Comparison of ENCODE assay signal across 14 cellular contexts in genomic region chr18:77007251-77007650, GRCh38.
DNase-seq lines count a peak whose midpoint lies in the region; ATAC-seq, FAIRE-seq and TF ChIP-seq lines count a peak whose summit lies in the region.
"Had no signal": no experiment of that assay in that cellular context is flagged by ENCODE, and none has a peak within 500 bp of the region (broad histone marks: within the 10 kb centered on the region; RNA-seq: fewer than 3 reads in every experiment).

No MANE protein-coding gene starts in this region.

- H3K27ac ChIP-seq in CD4-positive, CD25-positive, alpha-beta regulatory T cell (ENCODE audit: insufficient read depth, low read length, poor library complexity, severe bottlenecking), result no peak overlapping the region
- H3K27ac ChIP-seq in H1 (ENCODE audit: low read depth, low read length) (no peak overlapping the region), skeletal muscle tissue (ENCODE audit: low read depth, low read length) (peak overlapping the region; percentile 38)
- H3K27ac ChIP-seq: colonic mucosa had no signal

- no peak overlapping the region for H3K4me3 ChIP-seq in CD4-positive, CD25-positive, alpha-beta regulatory T cell (ENCODE audit: low read depth, low read length)
- H3K4me3 ChIP-seq in H7 (ENCODE audit: insufficient read depth, low read depth, low read length), result no peak overlapping the region
- H3K4me3 ChIP-seq in H1 (ENCODE audit: extremely low read depth in 1 of 4, insufficient read depth in 2 of 4, low read depth in 3 of 4, low read length in 4 of 4), result no peak overlapping the region
- H3K4me3 ChIP-seq in skeletal muscle tissue (ENCODE audit: low read length in 3 of 3), result no peak overlapping the region
- H3K4me3 ChIP-seq: colonic mucosa, stomach had no signal

- ATAC-seq in CD4-positive, CD25-positive, alpha-beta regulatory T cell (ENCODE audit: low read depth in 2 of 2), result no peak

- no peak for TF ChIP-seq CTCF in H1 (IDR thresholded peaks at IDR 0.05; ENCODE audit: control extremely low read depth in 1 of 3, insufficient read depth in 1 of 3, low read depth in 1 of 3, low read length in 3 of 3)

- H2BK120ac ChIP-seq in H1 (replicated peaks; ENCODE audit: low read depth, low read length), result no peak overlapping the region

- no peaks in the 10 kb centered on the region for H3K79me2 ChIP-seq in H1 (ENCODE audit: control insufficient read depth in 1 of 2, insufficient read depth in 2 of 2, low read length in 2 of 2)

- peaks cover 6 to 45% (median 13%) of the 10 kb centered on the region in 4 donors for H3K4me1 Mint-ChIP-seq in CD4-positive, CD25-positive, alpha-beta regulatory T cell

- no peak overlapping the region for H2BK15ac ChIP-seq in H1 (ENCODE audit: low read length)

- no peak overlapping the region for H3K9ac ChIP-seq in H1 (replicated peaks in 1 of 4; ENCODE audit: extremely low read depth in 1 of 4, low read depth in 3 of 4, low read length in 3 of 4)
- no peak overlapping the region for H3K9ac ChIP-seq in skeletal muscle tissue (ENCODE audit: low read depth in 1 of 3, low read length in 3 of 3)

- peaks cover 28% of the 10 kb centered on the region for H3K36me3 Mint-ChIP-seq in CD4-positive, CD25-positive, alpha-beta regulatory T cell

- TF ChIP-seq RAD21 in H1 (IDR thresholded peaks at IDR 0.05 in 1 of 2, conservative IDR thresholded peaks at IDR 0.05 in 1 of 2; ENCODE audit: low read depth in 2 of 2, low read length in 2 of 2), result no peak

- H2BK12ac ChIP-seq in H1 (ENCODE audit: low read depth, low read length), result no peak overlapping the region

- H3K27me3 Mint-ChIP-seq in CD4-positive, CD25-positive, alpha-beta regulatory T cell, result no peaks in the 10 kb centered on the region

- TF ChIP-seq POLR2A in H1 (IDR thresholded peaks at IDR 0.05; ENCODE audit: control extremely low read depth in 1 of 2, low read depth in 2 of 2, low read length in 2 of 2), result no peak

- no peak overlapping the region for H3K14ac ChIP-seq in H1 (ENCODE audit: insufficient read length)

- no peak for TF ChIP-seq EP300 in H1 (IDR thresholded peaks at IDR 0.05; ENCODE audit: borderline replicate concordance in 1 of 2, low read depth in 2 of 2, low read length in 2 of 2)

- WGBS in H1 (ENCODE audit: extremely low coverage in 1 of 2, insufficient coverage in 1 of 2, insufficient read length in 1 of 2, insufficient replicate concordance in 2 of 2, low coverage in 1 of 2, low lambda C conversion rate in 2 of 2, missing lambda C conversion rate in 1 of 2), 2 experiments, result 72 to 100% methylated on average over 1 to 12 of the region's 12 CpGs

- H2BK20ac ChIP-seq in H1 (ENCODE audit: low read length), result no peak overlapping the region

- H3K27ac Mint-ChIP-seq in CD4-positive, CD25-positive, alpha-beta regulatory T cell, result peak overlapping the region in 2 of 3 donors; percentile 26 to 32

- peaks cover 11% of the 10 kb centered on the region for H3K4me1 ChIP-seq in CD4-positive, CD25-positive, alpha-beta regulatory T cell (ENCODE audit: control insufficient read depth, insufficient read depth, low read length, poor library complexity, severe bottlenecking)
- H3K4me1 ChIP-seq in H1 (replicated peaks in 1 of 4; ENCODE audit: control insufficient read depth in 3 of 4, insufficient read depth in 4 of 4, low read length in 3 of 4) (peaks cover 1 to 15% (median 8%) of the 10 kb centered on the region in 4 experiments; a peak in 5 of 7 replicates), skeletal muscle tissue (ENCODE audit: control insufficient read depth in 3 of 3, insufficient read depth in 3 of 3, low read length in 3 of 3) (peaks cover 6 to 35% (median 7%) of the 10 kb centered on the region in 3 donors)
- H3K4me1 ChIP-seq: colonic mucosa had no signal

- no peaks in the 10 kb centered on the region for H4K20me1 ChIP-seq in H1 (replicated peaks in 1 of 2; ENCODE audit: control insufficient read depth in 1 of 2, insufficient read depth in 2 of 2, low read length in 2 of 2)

- no peak overlapping the region for H2BK5ac ChIP-seq in H1 (ENCODE audit: low read depth, low read length)

- H2AK5ac ChIP-seq in H1 (ENCODE audit: low read depth, low read length), result 0 out of 2 replicates have a peak overlapping the region, but pooled peaks have one; percentile 26

- H3K18ac ChIP-seq in H1 (ENCODE audit: extremely low read depth, low read length), result peak overlapping the region; percentile 19

- no peak overlapping the region for H3K4ac ChIP-seq in H1 (replicated peaks; ENCODE audit: insufficient read length, low read depth, low read length)

- H3K23me2 ChIP-seq in H1 (ENCODE audit: low read depth, low read length), result no peaks in the 10 kb centered on the region

- H3K9me3 ChIP-seq in CD4-positive, CD25-positive, alpha-beta regulatory T cell (ENCODE audit: control insufficient read depth in 2 of 2, low read length in 2 of 2), result no peaks in the 10 kb centered on the region
- H3K9me3 ChIP-seq in H1 (ENCODE audit: insufficient read depth in 2 of 2, low read depth in 1 of 2, low read length in 1 of 2) (no peaks in the 10 kb centered on the region), skeletal muscle tissue (ENCODE audit: control insufficient read depth in 3 of 3, low read length in 3 of 3) (no peaks in the 10 kb centered on the region)
- H3K9me3 ChIP-seq: colonic mucosa, stomach had no signal

- H3K56ac ChIP-seq in H1 (replicated peaks; ENCODE audit: insufficient read length, low read depth, low read length), result no peak overlapping the region

- peak overlapping the region in 1 of 2 experiments; percentile 15; a peak in 1 of 4 replicates for H3K4me2 ChIP-seq in H1 (ENCODE audit: insufficient read depth in 1 of 2, low read depth in 2 of 2, low read length in 2 of 2)

- H4K91ac ChIP-seq in H1 (replicated peaks; ENCODE audit: insufficient read length, low read length), result no peak overlapping the region

- no peak overlapping the region for H3K23ac ChIP-seq in H1 (ENCODE audit: insufficient read length)

- CTCF ChIA-PET in H1 (lab: Charles Lee; ENCODE audit: partially characterized antibody), result interaction anchor here (0.8 to 2.6 kb wide), 11 partner anchors 8 to 205 kb away, joined by 3 to 10 read pairs (median 3); no protein-coding TSS in a partner anchor

- no peak overlapping the region for H4K5ac ChIP-seq in H1 (ENCODE audit: insufficient read length, low read depth, low read length)

- H3K79me1 ChIP-seq in H1 (ENCODE audit: low read depth, low read length), result no peaks in the 10 kb centered on the region

- POLR2A ChIA-PET in H1 (lab: Charles Lee; ENCODE audit: partially characterized antibody), result no interaction called here

- no peak for DNase-seq in CD4-positive, CD25-positive, alpha-beta regulatory T cell
- peak; percentile 57 for DNase-seq in H7
- no peak for DNase-seq in H1 (ENCODE audit: low read depth in 1 of 2, low spot score in 2 of 2)
- no peak for DNase-seq in NCI-H1930 (lab: John Stamatoyannopoulos, UW)
- DNase-seq in NCI-H2081 (lab: John Stamatoyannopoulos, UW), result no peak
- no peak for DNase-seq in SW480 (ENCODE audit: low spot score)
- DNase-seq: activated naive CD4-positive, alpha-beta T cell; colonic mucosa; DMS 273 treated with DMSO at 0.1 percent for 48 hours; foreskin melanocyte; NCI-H1092; SHP77 treated with DMSO at 0.1 percent for 48 hours; stomach had no signal

- H3K27me3 ChIP-seq in CD4-positive, CD25-positive, alpha-beta regulatory T cell (ENCODE audit: control insufficient read depth, insufficient read depth, low read length), result no peaks in the 10 kb centered on the region
- no peaks in the 10 kb centered on the region for H3K27me3 ChIP-seq in H7 (ENCODE audit: control insufficient read depth, insufficient read depth, low read length)
- H3K27me3 ChIP-seq in H1 (replicated peaks in 1 of 4; ENCODE audit: control insufficient read depth in 3 of 4, extremely low read depth in 1 of 4, insufficient read depth in 3 of 4, low read length in 3 of 4), result no peaks in the 10 kb centered on the region; a peak in 1 of 7 replicates
- no peaks in the 10 kb centered on the region for H3K27me3 ChIP-seq in skeletal muscle tissue (ENCODE audit: control insufficient read depth in 3 of 3, insufficient read depth in 3 of 3, low read length in 3 of 3)
- H3K27me3 ChIP-seq: colonic mucosa, stomach had no signal

- H3K36me3 ChIP-seq in CD4-positive, CD25-positive, alpha-beta regulatory T cell (ENCODE audit: control insufficient read depth, insufficient read depth, low read length), result peaks cover 29% of the 10 kb centered on the region
- no peaks in the 10 kb centered on the region for H3K36me3 ChIP-seq in H7 (replicated peaks; ENCODE audit: control insufficient read depth, insufficient read depth, low read length)
- H3K36me3 ChIP-seq in H1 (ENCODE audit: control insufficient read depth in 2 of 4, insufficient read depth in 4 of 4, low read length in 3 of 4), result no peaks in the 10 kb centered on the region
- H3K36me3 ChIP-seq in skeletal muscle tissue (ENCODE audit: control insufficient read depth in 3 of 3, insufficient read depth in 3 of 3, low read length in 3 of 3), result peaks cover 0 to 12% (median 4%) of the 10 kb centered on the region in 3 donors
- H3K36me3 ChIP-seq: colonic mucosa had no signal

- no peak overlapping the region for H2AFZ ChIP-seq in H1 (ENCODE audit: low read length)

- no peak overlapping the region for H4K8ac ChIP-seq in H1 (ENCODE audit: extremely low read depth, insufficient read depth, low read length)

- no peak overlapping the region for H3K4me3 Mint-ChIP-seq in CD4-positive, CD25-positive, alpha-beta regulatory T cell

- FAIRE-seq in H1 (lab: Jason Lieb, UNC), result no peak

- H3K9me3 Mint-ChIP-seq in CD4-positive, CD25-positive, alpha-beta regulatory T cell, result peaks cover 0 to 1% (median 0%) of the 10 kb centered on the region in 7 donors

TF ChIP-seq in H1, 55 proteins besides CTCF, POLR2A, EP300 and RAD21:
- TF ChIP-seq JUN (IDR thresholded peaks at IDR 0.05; ENCODE audit: low read depth, low read length), result no peak
- TF ChIP-seq SUZ12 (IDR thresholded peaks at IDR 0.05; ENCODE audit: low read length), result no peak
- no peak for TF ChIP-seq SIN3A (conservative IDR thresholded peaks at IDR 0.05 in 1 of 2, IDR thresholded peaks at IDR 0.05 in 1 of 2; ENCODE audit: low read depth in 1 of 2, low read length in 2 of 2)
- TF ChIP-seq TBP (IDR thresholded peaks at IDR 0.05; ENCODE audit: low read depth, low read length), result no peak
- no peak for TF ChIP-seq CBX5 (IDR thresholded peaks at IDR 0.05; ENCODE audit: low read depth, low read length)
- TF ChIP-seq SP2 (IDR thresholded peaks at IDR 0.05; ENCODE audit: low read length), result no peak
- TF ChIP-seq, protein P1, sequence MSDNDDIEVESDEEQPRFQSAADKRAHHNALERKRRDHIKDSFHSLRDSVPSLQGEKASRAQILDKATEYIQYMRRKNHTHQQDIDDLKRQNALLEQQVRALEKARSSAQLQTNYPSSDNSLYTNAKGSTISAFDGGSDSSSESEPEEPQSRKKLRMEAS (IDR thresholded peaks at IDR 0.05), result no peak
- TF ChIP-seq PHF8 (conservative IDR thresholded peaks at IDR 0.05; ENCODE audit: low read depth, low read length), result no peak
- no peak for TF ChIP-seq KDM1A (IDR thresholded peaks at IDR 0.05; ENCODE audit: borderline replicate concordance, low read length)
- TF ChIP-seq TCF12 (IDR thresholded peaks at IDR 0.05; ENCODE audit: low read depth, low read length), result no peak
